Comparison of ENCODE assay signal across 1 cellular context in genomic region chr17:6069611-6070279, GRCh38.
TF ChIP-seq lines count a peak whose summit lies in the region.

No MANE protein-coding gene starts in this region.

TF ChIP-seq in A549, 52 proteins besides CTCF, POLR2A, EP300 and RAD21 (continued from another document):
- TF ChIP-seq, protein P1, sequence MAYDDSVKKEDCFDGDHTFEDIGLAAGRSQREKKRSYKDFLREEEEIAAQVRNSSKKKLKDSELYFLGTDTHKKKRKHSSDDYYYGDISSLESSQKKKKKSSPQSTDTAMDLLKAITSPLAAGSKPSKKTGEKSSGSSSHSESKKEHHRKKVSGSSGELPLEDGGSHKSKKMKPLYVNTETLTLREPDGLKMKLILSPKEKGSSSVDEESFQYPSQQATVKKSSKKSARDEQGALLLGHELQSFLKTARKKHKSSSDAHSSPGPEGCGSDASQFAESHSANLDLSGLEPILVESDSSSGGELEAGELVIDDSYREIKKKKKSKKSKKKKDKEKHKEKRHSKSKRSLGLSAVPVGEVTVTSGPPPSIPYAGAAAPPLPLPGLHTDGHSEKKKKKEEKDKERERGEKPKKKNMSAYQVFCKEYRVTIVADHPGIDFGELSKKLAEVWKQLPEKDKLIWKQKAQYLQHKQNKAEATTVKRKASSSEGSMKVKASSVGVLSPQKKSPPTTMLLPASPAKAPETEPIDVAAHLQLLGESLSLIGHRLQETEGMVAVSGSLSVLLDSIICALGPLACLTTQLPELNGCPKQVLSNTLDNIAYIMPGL (CRISPR knock-in tag; IDR thresholded peaks at IDR 0.05; ENCODE audit: borderline replicate concordance), result no peak
- TF ChIP-seq ZNF302 (CRISPR knock-in tag; IDR thresholded peaks at IDR 0.05) (no peak), CBX2 (IDR thresholded peaks at IDR 0.05; ENCODE audit: borderline replicate concordance, low read depth) (no peak), POLR2AphosphoS2 (conservative IDR thresholded peaks at IDR 0.05; ENCODE audit: low read length) (no peak)
